Comparison of ENCODE assay signal across 8 cellular contexts in the genomic region with DNA sequence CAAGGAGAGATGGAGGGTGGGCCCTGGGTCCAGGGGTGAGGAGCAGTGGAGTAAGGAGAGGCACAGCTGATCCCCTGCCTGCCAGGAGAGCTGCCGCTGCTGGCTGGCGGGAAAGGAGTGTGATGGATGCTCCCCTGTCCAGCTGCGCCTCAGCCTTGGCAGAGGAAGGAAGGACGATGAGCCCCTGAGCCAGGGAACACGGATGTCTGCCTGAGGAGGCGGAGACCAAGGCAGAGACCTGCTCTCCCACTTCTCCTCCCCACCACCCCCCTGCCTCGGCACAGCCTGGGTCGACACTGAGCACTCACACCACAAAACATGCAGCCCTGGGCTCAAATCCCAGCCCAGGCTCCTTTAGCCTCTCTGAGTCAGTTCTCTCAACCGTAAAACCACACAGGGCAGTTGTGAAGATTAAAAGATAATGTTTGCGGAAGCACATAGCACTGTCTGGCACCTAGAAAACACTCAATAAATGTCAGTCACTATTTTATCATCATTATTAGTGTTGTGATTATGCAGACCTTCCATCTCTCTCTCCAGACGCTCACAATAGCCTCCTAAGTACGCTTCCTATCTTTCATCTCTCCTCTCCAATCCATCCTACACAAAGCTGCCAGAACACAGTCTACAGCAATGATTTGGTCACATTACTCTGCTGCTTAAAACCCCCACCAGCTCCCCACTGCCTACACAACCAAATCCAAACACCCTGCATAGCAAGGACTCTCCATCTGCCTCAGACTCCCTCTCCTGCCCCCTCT. TPM values are rescaled to one million over a fixed set of nuclear protein-coding genes. Genes with fewer than 3 reads are reported as not detected.
DNase-seq lines count a peak whose midpoint lies in the region; ATAC-seq and TF ChIP-seq lines count a peak whose summit lies in the region.

No MANE protein-coding gene starts in this region.

- TF ChIP-seq CTCF in WERI-Rb-1 (IDR thresholded peaks at IDR 0.05; ENCODE audit: low read depth, low read length): no peak

- H3K4me3 ChIP-seq in WERI-Rb-1 (ENCODE audit: low read depth, low read length): no peak overlapping the region

- DNase-seq in DMS79 (lab: John Stamatoyannopoulos, UW) (peak; percentile 62), Kasumi-1 (lab: John Stamatoyannopoulos, UW) (peak; percentile 19 to 61), WERI-Rb-1 (peak; percentile 72), iPS-NIHi7 (ENCODE audit: extremely low spot score) (peak; percentile 72), ureter (ENCODE audit: low spot score) (peak; percentile 80), cortex of kidney (lab: John Stamatoyannopoulos, UW) (no peak), AG08396 (ENCODE audit: low spot score) (no peak)

- peak overlapping the region; percentile 83 for H3K27ac ChIP-seq in WERI-Rb-1

- H3K9me3 ChIP-seq in WERI-Rb-1 (ENCODE audit: severe bottlenecking): no peaks in the 10 kb centered on the region

- H3K36me3 ChIP-seq in WERI-Rb-1: no peaks in the 10 kb centered on the region

- H3K27me3 ChIP-seq in WERI-Rb-1 (ENCODE audit: insufficient read depth, low read depth, severe bottlenecking): no peaks in the 10 kb centered on the region

- peak; percentile 56 for ATAC-seq in GM19467 (IDR thresholded peaks at IDR 0.05; ENCODE audit: unreplicated experiment)

RNA-seq across cellular contexts. Expression of gene SEMA5B, which starts 52.2 kb away (rescaled TPM):
- total RNA-seq in ureter: 2.3 TPM

Comparison
In these comparisons a context has a peak if more than half of its experiments do, and no peak if none do; other contexts are left out.
1. DNase-seq: peak in DMS79 (single experiment), Kasumi-1 (2 of 2), WERI-Rb-1 (single experiment), iPS-NIHi7 (single experiment) and ureter (single experiment); none in cortex of kidney (single experiment) and AG08396 (single experiment).